1 cellular context compared by ENCODE assay signal in the genomic region with DNA sequence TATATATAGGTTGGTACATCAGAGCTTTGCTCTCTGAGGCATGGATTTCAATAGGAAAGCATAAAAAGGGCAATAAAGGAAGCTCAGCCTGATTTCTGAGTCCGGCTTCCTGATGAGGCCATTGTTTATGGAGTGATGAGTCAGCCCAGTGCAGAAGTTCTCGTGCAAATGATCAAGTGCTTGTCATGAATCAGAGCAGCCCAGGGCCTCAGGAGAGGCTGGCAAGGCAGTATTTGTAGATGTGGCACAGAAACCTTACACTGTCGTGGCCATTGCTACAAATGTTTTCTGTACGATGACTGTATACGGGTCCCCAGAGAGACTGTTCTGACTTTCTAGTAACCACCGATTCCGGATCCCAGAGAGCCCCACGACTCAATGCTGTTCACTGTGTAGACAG.
TF ChIP-seq lines count a peak whose summit lies in the region.

No MANE protein-coding gene starts in this region.

TF ChIP-seq in HepG2, 621 proteins besides CTCF, POLR2A, EP300 and RAD21 (continued from another document):
- TF ChIP-seq, protein P1, sequence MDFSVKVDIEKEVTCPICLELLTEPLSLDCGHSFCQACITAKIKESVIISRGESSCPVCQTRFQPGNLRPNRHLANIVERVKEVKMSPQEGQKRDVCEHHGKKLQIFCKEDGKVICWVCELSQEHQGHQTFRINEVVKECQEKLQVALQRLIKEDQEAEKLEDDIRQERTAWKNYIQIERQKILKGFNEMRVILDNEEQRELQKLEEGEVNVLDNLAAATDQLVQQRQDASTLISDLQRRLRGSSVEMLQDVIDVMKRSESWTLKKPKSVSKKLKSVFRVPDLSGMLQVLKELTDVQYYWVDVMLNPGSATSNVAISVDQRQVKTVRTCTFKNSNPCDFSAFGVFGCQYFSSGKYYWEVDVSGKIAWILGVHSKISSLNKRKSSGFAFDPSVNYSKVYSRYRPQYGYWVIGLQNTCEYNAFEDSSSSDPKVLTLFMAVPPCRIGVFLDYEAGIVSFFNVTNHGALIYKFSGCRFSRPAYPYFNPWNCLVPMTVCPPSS (IDR thresholded peaks at IDR 0.05) = no peak
- TF ChIP-seq KDM3A (CRISPR knock-in tag; IDR thresholded peaks at IDR 0.05; ENCODE audit: low read depth) (no peak), MAFK (conservative IDR thresholded peaks at IDR 0.05 in 1 of 2, IDR thresholded peaks at IDR 0.05 in 1 of 2; ENCODE audit: low read length in 2 of 2) (peak; percentile 31 to 33; a peak in 2 of 4 replicates), FOXA1 (IDR thresholded peaks at IDR 0.05) (no peak), FOXA1 (CRISPR knock-in tag; IDR thresholded peaks at IDR 0.05) (no peak), ZNF557 (CRISPR knock-in tag; IDR thresholded peaks at IDR 0.05) (no peak), SP140L (CRISPR knock-in tag; IDR thresholded peaks at IDR 0.05; ENCODE audit: borderline replicate concordance) (no peak), ZNF124 (CRISPR knock-in tag; IDR thresholded peaks at IDR 0.05) (no peak), PAX8 (CRISPR knock-in tag; IDR thresholded peaks at IDR 0.05; ENCODE audit: borderline replicate concordance) (no peak), FOSL2 (CRISPR knock-in tag; IDR thresholded peaks at IDR 0.05) (peak; percentile 91), MBD4 (IDR thresholded peaks at IDR 0.05; ENCODE audit: borderline replicate concordance, low read length) (no peak)
- TF ChIP-seq, protein P2, sequence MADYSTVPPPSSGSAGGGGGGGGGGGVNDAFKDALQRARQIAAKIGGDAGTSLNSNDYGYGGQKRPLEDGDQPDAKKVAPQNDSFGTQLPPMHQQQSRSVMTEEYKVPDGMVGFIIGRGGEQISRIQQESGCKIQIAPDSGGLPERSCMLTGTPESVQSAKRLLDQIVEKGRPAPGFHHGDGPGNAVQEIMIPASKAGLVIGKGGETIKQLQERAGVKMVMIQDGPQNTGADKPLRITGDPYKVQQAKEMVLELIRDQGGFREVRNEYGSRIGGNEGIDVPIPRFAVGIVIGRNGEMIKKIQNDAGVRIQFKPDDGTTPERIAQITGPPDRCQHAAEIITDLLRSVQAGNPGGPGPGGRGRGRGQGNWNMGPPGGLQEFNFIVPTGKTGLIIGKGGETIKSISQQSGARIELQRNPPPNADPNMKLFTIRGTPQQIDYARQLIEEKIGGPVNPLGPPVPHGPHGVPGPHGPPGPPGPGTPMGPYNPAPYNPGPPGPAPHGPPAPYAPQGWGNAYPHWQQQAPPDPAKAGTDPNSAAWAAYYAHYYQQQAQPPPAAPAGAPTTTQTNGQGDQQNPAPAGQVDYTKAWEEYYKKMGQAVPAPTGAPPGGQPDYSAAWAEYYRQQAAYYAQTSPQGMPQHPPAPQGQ (CRISPR knock-in tag; IDR thresholded peaks at IDR 0.05; ENCODE audit: borderline replicate concordance) = no peak
- TF ChIP-seq, protein P3, sequence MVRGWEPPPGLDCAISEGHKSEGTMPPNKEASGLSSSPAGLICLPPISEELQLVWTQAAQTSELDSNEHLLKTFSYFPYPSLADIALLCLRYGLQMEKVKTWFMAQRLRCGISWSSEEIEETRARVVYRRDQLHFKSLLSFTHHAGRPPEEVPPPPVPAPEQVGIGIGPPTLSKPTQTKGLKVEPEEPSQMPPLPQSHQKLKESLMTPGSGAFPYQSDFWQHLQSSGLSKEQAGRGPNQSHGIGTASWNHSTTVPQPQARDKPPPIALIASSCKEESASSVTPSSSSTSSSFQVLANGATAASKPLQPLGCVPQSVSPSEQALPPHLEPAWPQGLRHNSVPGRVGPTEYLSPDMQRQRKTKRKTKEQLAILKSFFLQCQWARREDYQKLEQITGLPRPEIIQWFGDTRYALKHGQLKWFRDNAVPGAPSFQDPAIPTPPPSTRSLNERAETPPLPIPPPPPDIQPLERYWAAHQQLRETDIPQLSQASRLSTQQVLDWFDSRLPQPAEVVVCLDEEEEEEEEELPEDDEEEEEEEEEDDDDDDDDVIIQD (CRISPR knock-in tag; IDR thresholded peaks at IDR 0.05; ENCODE audit: low read depth) = no peak
